ENCODE assay signal across 8 cellular contexts in the genomic region with DNA sequence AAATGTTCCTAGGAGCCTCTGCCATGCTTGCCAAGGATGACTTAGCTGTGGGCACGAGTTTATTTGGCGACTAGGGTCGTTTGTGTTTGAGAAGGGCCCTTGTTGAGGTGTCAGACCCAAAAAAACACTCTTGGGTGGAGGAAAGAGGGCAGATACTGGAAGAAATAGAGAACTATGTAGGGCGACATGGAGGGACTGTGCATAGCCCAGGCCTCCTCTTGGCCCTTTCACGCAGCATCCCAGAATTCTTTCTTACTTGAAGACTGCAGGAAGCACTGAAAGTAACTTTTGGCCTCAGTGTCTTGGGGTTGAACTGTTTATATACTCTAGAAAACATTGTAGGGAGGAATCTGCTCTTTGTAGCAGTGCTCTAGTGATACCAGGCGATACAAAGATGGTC. TPM values are rescaled to one million over a fixed set of nuclear protein-coding genes. Genes with fewer than 3 reads are reported as not detected.
A peak's percentile ranks its signal among the peaks of the same experiment; 100 is the strongest.
DNase-seq lines count a peak whose midpoint lies in the region; ATAC-seq, FAIRE-seq and TF ChIP-seq lines count a peak whose summit lies in the region.

No MANE protein-coding gene starts in this region.

- H3K9me3 Mint-ChIP-seq in activated CD8-positive, alpha-beta T cell treated with anti-CD3 and anti-CD28 coated beads for 36 hours: no peaks in the 10 kb centered on the region

- H3K4me3 Mint-ChIP-seq in activated CD8-positive, alpha-beta T cell treated with anti-CD3 and anti-CD28 coated beads for 36 hours: peak overlapping the region; percentile 92

- POLR2A ChIA-PET in A549 (lab: Yijun Ruan, JAX): no interaction called here
- POLR2A ChIA-PET in activated CD8-positive, alpha-beta T cell treated with anti-CD3 and anti-CD28 coated beads for 36 hours (lab: Charles Lee): interaction anchor here (1.1 to 2.0 kb wide), 3 partner anchors 27 to 356 kb away, joined by 3 to 5 read pairs (median 4); partner anchors contain the start of gene MAPKBP1

- no peaks in the 10 kb centered on the region for H3K27me3 ChIP-seq in suprapubic skin

- peaks cover 13% of the 10 kb centered on the region; the same call in 2 of the 3 replicates for H3K4me1 ChIP-seq in A549
- H3K4me1 ChIP-seq in suprapubic skin: peaks cover 46% of the 10 kb centered on the region

- TF ChIP-seq EP300 in A549 (IDR thresholded peaks at IDR 0.05): no peak
- no peak for TF ChIP-seq EP300 in suprapubic skin (IDR thresholded peaks at IDR 0.05)

- intact Hi-C loops in activated CD8-positive, alpha-beta T cell treated with anti-CD3 and anti-CD28 coated beads for 36 hours (cut with micrococcal nuclease): no loop called here

- FAIRE-seq in A549 (lab: Jason Lieb, UNC): no peak

- peaks cover 14% of the 10 kb centered on the region for H3K36me3 Mint-ChIP-seq in activated CD8-positive, alpha-beta T cell treated with anti-CD3 and anti-CD28 coated beads for 36 hours (ENCODE audit: low read depth)

- no peak for TF ChIP-seq POLR2A in A549 (IDR thresholded peaks at IDR 0.05; ENCODE audit: low read length)
- no peak for TF ChIP-seq POLR2A in suprapubic skin (IDR thresholded peaks at IDR 0.05)

- H3K4me3 ChIP-seq in A549: peak overlapping the region; percentile 86
- peak overlapping the region; percentile 97 for H3K4me3 ChIP-seq in iPS-18c (ENCODE audit: insufficient read depth, low read depth, low read length)
- peak overlapping the region; percentile 89 for H3K4me3 ChIP-seq in suprapubic skin

- H3K27me3 Mint-ChIP-seq in activated CD8-positive, alpha-beta T cell treated with anti-CD3 and anti-CD28 coated beads for 36 hours: no peaks in the 10 kb centered on the region

- no peak for TF ChIP-seq RAD21 in A549 (conservative IDR thresholded peaks at IDR 0.05 in 1 of 2, IDR thresholded peaks at IDR 0.05 in 1 of 2)

- H3K27ac ChIP-seq in A549: peak overlapping the region; percentile 84 to 95
- peak overlapping the region; percentile 85 for H3K27ac ChIP-seq in suprapubic skin

- WGBS in A549 (ENCODE audit: missing lambda C conversion rate): 13% methylated on average over 6 of the region's 6 CpGs
- WGBS in suprapubic skin: 10% methylated on average over 6 of the region's 6 CpGs

- peak in 1 of 2 experiments; percentile 41; a peak in 3 of 6 replicates for ATAC-seq in A549
- peak; percentile 3 for ATAC-seq in GM21576 (IDR thresholded peaks at IDR 0.05; ENCODE audit: unreplicated experiment)
- no peak for ATAC-seq in activated CD8-positive, alpha-beta T cell treated with anti-CD3 and anti-CD28 coated beads for 36 hours
- no peak for ATAC-seq in GM18511 (IDR thresholded peaks at IDR 0.05; ENCODE audit: unreplicated experiment)
- ATAC-seq in GM21360 (IDR thresholded peaks at IDR 0.05; ENCODE audit: unreplicated experiment): no peak

- no peak for TF ChIP-seq CTCF in A549 (IDR thresholded peaks at IDR 0.05)
- no peak for TF ChIP-seq CTCF in activated CD8-positive, alpha-beta T cell treated with anti-CD3 and anti-CD28 coated beads for 36 hours (IDR thresholded peaks at IDR 0.05)
- TF ChIP-seq CTCF in suprapubic skin (IDR thresholded peaks at IDR 0.05): no peak

- peak overlapping the region; percentile 91 for H3K4me2 ChIP-seq in A549

- DNase-seq in A549 (ENCODE audit: low read depth in 1 of 2, low spot score in 1 of 2): no peak
- DNase-seq in activated CD8-positive, alpha-beta T cell treated with anti-CD3 and anti-CD28 coated beads for 36 hours: no peak
- no peak for DNase-seq in suprapubic skin (ENCODE audit: low spot score in 2 of 2)
- no peak for DNase-seq in NCI-H2029 (lab: John Stamatoyannopoulos, UW)

- H3K36me3 ChIP-seq in suprapubic skin: no peaks in the 10 kb centered on the region

- H3K27ac Mint-ChIP-seq in activated CD8-positive, alpha-beta T cell treated with anti-CD3 and anti-CD28 coated beads for 36 hours: peak overlapping the region; percentile 79

- CTCF ChIA-PET in A549 (lab: Yijun Ruan, JAX): no interaction called here
- CTCF ChIA-PET in activated CD8-positive, alpha-beta T cell treated with anti-CD3 and anti-CD28 coated beads for 36 hours (lab: Charles Lee): interaction anchor here (0.9 kb wide), 1 partner anchor 10 kb away, joined by 3 read pairs; no protein-coding TSS in a partner anchor

- H3K4me1 Mint-ChIP-seq in activated CD8-positive, alpha-beta T cell treated with anti-CD3 and anti-CD28 coated beads for 36 hours (ENCODE audit: low read depth): peaks cover 30% of the 10 kb centered on the region

- no peaks in the 10 kb centered on the region for H3K9me3 ChIP-seq in A549
- H3K9me3 ChIP-seq in iPS-18c (ENCODE audit: control insufficient read depth, insufficient read depth, low read length): no peaks in the 10 kb centered on the region
- no peaks in the 10 kb centered on the region for H3K9me3 ChIP-seq in suprapubic skin

TF ChIP-seq in A549, 52 proteins besides CTCF, POLR2A, EP300 and RAD21 (continues in another document):
- TF ChIP-seq ATOH8 (CRISPR knock-in tag; IDR thresholded peaks at IDR 0.05; ENCODE audit: low read depth) (no peak), TP53 (CRISPR knock-in tag; IDR thresholded peaks at IDR 0.05) (no peak), HEYL (CRISPR knock-in tag; IDR thresholded peaks at IDR 0.05) (no peak), TFCP2L1 (CRISPR knock-in tag; IDR thresholded peaks at IDR 0.05) (no peak), EHMT2 (IDR thresholded peaks at IDR 0.05; ENCODE audit: low read depth) (no peak), RFX5 (IDR thresholded peaks at IDR 0.05) (no peak), GATA3 (IDR thresholded peaks at IDR 0.05; ENCODE audit: borderline replicate concordance) (no peak), ZC3H11A (IDR thresholded peaks at IDR 0.05) (no peak), SREBF2 (IDR thresholded peaks at IDR 0.05) (no peak)
- TF ChIP-seq, protein P1, sequence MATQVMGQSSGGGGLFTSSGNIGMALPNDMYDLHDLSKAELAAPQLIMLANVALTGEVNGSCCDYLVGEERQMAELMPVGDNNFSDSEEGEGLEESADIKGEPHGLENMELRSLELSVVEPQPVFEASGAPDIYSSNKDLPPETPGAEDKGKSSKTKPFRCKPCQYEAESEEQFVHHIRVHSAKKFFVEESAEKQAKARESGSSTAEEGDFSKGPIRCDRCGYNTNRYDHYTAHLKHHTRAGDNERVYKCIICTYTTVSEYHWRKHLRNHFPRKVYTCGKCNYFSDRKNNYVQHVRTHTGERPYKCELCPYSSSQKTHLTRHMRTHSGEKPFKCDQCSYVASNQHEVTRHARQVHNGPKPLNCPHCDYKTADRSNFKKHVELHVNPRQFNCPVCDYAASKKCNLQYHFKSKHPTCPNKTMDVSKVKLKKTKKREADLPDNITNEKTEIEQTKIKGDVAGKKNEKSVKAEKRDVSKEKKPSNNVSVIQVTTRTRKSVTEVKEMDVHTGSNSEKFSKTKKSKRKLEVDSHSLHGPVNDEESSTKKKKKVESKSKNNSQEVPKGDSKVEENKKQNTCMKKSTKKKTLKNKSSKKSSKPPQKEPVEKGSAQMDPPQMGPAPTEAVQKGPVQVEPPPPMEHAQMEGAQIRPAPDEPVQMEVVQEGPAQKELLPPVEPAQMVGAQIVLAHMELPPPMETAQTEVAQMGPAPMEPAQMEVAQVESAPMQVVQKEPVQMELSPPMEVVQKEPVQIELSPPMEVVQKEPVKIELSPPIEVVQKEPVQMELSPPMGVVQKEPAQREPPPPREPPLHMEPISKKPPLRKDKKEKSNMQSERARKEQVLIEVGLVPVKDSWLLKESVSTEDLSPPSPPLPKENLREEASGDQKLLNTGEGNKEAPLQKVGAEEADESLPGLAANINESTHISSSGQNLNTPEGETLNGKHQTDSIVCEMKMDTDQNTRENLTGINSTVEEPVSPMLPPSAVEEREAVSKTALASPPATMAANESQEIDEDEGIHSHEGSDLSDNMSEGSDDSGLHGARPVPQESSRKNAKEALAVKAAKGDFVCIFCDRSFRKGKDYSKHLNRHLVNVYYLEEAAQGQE (IDR thresholded peaks at IDR 0.05): no peak
- TF ChIP-seq, protein P2, sequence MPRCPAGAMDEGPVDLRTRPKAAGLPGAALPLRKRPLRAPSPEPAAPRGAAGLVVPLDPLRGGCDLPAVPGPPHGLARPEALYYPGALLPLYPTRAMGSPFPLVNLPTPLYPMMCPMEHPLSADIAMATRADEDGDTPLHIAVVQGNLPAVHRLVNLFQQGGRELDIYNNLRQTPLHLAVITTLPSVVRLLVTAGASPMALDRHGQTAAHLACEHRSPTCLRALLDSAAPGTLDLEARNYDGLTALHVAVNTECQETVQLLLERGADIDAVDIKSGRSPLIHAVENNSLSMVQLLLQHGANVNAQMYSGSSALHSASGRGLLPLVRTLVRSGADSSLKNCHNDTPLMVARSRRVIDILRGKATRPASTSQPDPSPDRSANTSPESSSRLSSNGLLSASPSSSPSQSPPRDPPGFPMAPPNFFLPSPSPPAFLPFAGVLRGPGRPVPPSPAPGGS (IDR thresholded peaks at IDR 0.05): no peak

RNA-seq across cellular contexts. Expression of gene RTF1, which starts 0.9 kb away (rescaled TPM):
- polyA plus RNA-seq in A549 (2011; rRNA removed) (20.0 and 22.8 TPM in 2 replicates), A549 (2017; fragmentation: RNase III; extraction: RNeasy Plus Mini Kit Qiagen cat#74134 plus additional on column Dnase treatment) (21.1 to 22.8 TPM (median 21.5 TPM) in 3 replicates)
- 11.4 and 13.6 TPM in 2 replicates for polyA plus RNA-seq in A549 (2012; cell fraction: cytosol; rRNA removed)
- polyA plus RNA-seq in A549 (2012; cell fraction: nucleus; rRNA removed): 6.8 and 10.7 TPM in 2 replicates
- polyA minus RNA-seq in A549 (2011; rRNA and poly(A)+ RNA removed): 9.4 and 9.7 TPM in 2 replicates
- total RNA-seq in activated CD8-positive, alpha-beta T cell treated with anti-CD3 and anti-CD28 coated beads for 36 hours: 10 to 100 TPM; 26.8 to 30.0 TPM
- 10 to 100 TPM; 22.0 to 66.9 (median 36.1) TPM for total RNA-seq in suprapubic skin

RNA-seq across cellular contexts. Expression of gene NDUFAF1, which starts 15.5 kb away (rescaled TPM):
- 14.0 and 20.4 TPM in 2 replicates for polyA plus RNA-seq in A549 (2011; rRNA removed)
- 5.0 and 5.1 TPM in 2 replicates for polyA plus RNA-seq in A549 (2012; cell fraction: cytosol; rRNA removed)
- 2.3 and 3.8 TPM in 2 replicates for polyA plus RNA-seq in A549 (2012; cell fraction: nucleus; rRNA removed)
- polyA plus RNA-seq in A549 (2017; fragmentation: RNase III; extraction: RNeasy Plus Mini Kit Qiagen cat#74134 plus additional on column Dnase treatment): 13.1 to 14.1 TPM (median 13.7 TPM) in 3 replicates
- polyA minus RNA-seq in A549 (2011; rRNA and poly(A)+ RNA removed): 2.9 and 3.0 TPM in 2 replicates
- total RNA-seq in activated CD8-positive, alpha-beta T cell treated with anti-CD3 and anti-CD28 coated beads for 36 hours: 10 to 100 TPM; 17.7 to 19.2 TPM
- 10 to 100 TPM; 12.1 to 18.5 (median 12.8) TPM for total RNA-seq in suprapubic skin
